In genomic region chr4:22686156-22686555, GRCh38 we compare ENCODE assay signal across 14 cellular contexts. TPM values are rescaled to one million over a fixed set of nuclear protein-coding genes. Genes with fewer than 3 reads are reported as not detected.
"Had no signal": no experiment of that assay in that cellular context is flagged by ENCODE, and none has a peak within 500 bp of the region (broad histone marks: within the 10 kb centered on the region; RNA-seq: fewer than 3 reads in every experiment).

No MANE protein-coding gene starts in this region.

- H3K36me3 ChIP-seq: heart right ventricle, right lobe of liver, suprapubic skin had no signal

- H3K4me1 ChIP-seq: psoas muscle, suprapubic skin had no signal

- H3K27me3 ChIP-seq: heart right ventricle, right lobe of liver, suprapubic skin had no signal

- DNase-seq: activated CD4-positive, alpha-beta T cell treated with anti-CD3 and anti-CD28 coated beads for 1 hour; activated CD4-positive, alpha-beta T cell treated with anti-CD3 and anti-CD28 coated beads, Interleukin-2, amount 50 U/mL, for 48 hours; activated naive CD4-positive, alpha-beta T cell treated with anti-CD3 and anti-CD28 coated beads, Interleukin-2, amount 10 ng/mL, durations not matched to agents 7 days and 5 days; caudate nucleus; heart right ventricle; psoas muscle; right lobe of liver; T-helper 1 cell; T1000; trophoblast cell had no signal

- ATAC-seq: esophagus mucosa, heart right ventricle, psoas muscle, right lobe of liver had no signal

- H3K9me3 ChIP-seq: heart right ventricle, psoas muscle, right lobe of liver, suprapubic skin had no signal

- H3K4me3 ChIP-seq: coronary artery, heart right ventricle, psoas muscle, right lobe of liver, suprapubic skin had no signal

- H3K27ac ChIP-seq: coronary artery, heart right ventricle, psoas muscle, right lobe of liver, suprapubic skin had no signal

RNA-seq across cellular contexts. Expression of gene GBA3, which starts 6.6 kb away (rescaled TPM):
- total RNA-seq: heart right ventricle, neural crest cell, psoas muscle had no signal
- polyA plus RNA-seq: heart right ventricle had no signal
